Comparison of ENCODE assay signal across 3 cellular contexts in genomic region chr10:4485611-4486010, GRCh38.
"Had no signal": no experiment of that assay in that cellular context is flagged by ENCODE, and none has a peak within 500 bp of the region (broad histone marks: within the 10 kb centered on the region; RNA-seq: fewer than 3 reads in every experiment).

No MANE protein-coding gene starts in this region.

- DNase-seq: GDM1, GF-D8 had no signal

- ATAC-seq: GM12878 had no signal

- H3K4me3 ChIP-seq: GM12878 had no signal
